Comparison of ENCODE assay signal across 8 cellular contexts in genomic region chr3:13544293-13544831, GRCh38. TPM values are rescaled to one million over a fixed set of nuclear protein-coding genes. Genes with fewer than 3 reads are reported as not detected.
DNase-seq lines count a peak whose midpoint lies in the region; ATAC-seq, FAIRE-seq and TF ChIP-seq lines count a peak whose summit lies in the region.

No MANE protein-coding gene starts in this region.

- H3K27ac ChIP-seq in upper lobe of right lung = no peak overlapping the region

- H3K36me3 ChIP-seq in mucosa of descending colon (ENCODE audit: low read depth) (no peaks in the 10 kb centered on the region), upper lobe of right lung (no peaks in the 10 kb centered on the region)

- intact Hi-C loops in mucosa of descending colon (cut with DNase I, micrococcal nuclease) (no loop called here), upper lobe of right lung (cut with DNase I) (no loop called here)

- no peaks in the 10 kb centered on the region for H3K9me3 ChIP-seq in mucosa of descending colon
- no peaks in the 10 kb centered on the region for H3K9me3 ChIP-seq in upper lobe of right lung

- DNase-seq in activated naive CD4-positive, alpha-beta T cell treated with Interleukin-2 at 50 U/mL for 16 hours = peak; percentile 40
- no peak for DNase-seq in activated naive CD4-positive, alpha-beta T cell (lab: John Stamatoyannopoulos, UW)
- peak; percentile 77 for DNase-seq in activated naive CD8-positive, alpha-beta T cell treated with anti-CD3 and anti-CD28 coated beads, Interleukin-2, amount 10 ng/mL, durations not matched to agents 7 days and 5 days
- no peak for DNase-seq in mucosa of descending colon
- peak; percentile 71 for DNase-seq in urothelium cell line (ENCODE audit: low spot score)
- DNase-seq in SKM-1 (lab: John Stamatoyannopoulos, UW; ENCODE audit: unreplicated experiment) = no peak
- DNase-seq in COR-L47 (lab: John Stamatoyannopoulos, UW) = no peak
- no peak for DNase-seq in upper lobe of right lung

- H3K4me1 ChIP-seq in mucosa of descending colon (ENCODE audit: low read depth) (no peaks in the 10 kb centered on the region), upper lobe of right lung (peaks cover 15% of the 10 kb centered on the region)

- TF ChIP-seq CTCF in mucosa of descending colon (IDR thresholded peaks at IDR 0.05) (no peak), upper lobe of right lung (IDR thresholded peaks at IDR 0.05) (no peak)

- FAIRE-seq in urothelium cell line (lab: Jason Lieb, UNC) = no peak

- H3K27me3 Mint-ChIP-seq in activated naive CD8-positive, alpha-beta T cell treated with anti-CD3 and anti-CD28 coated beads, Interleukin-2, amount 10 ng/mL, durations not matched to agents 7 days and 5 days = peaks cover 41% of the 10 kb centered on the region

- H3K4me3 ChIP-seq in mucosa of descending colon (no peak overlapping the region), upper lobe of right lung (no peak overlapping the region)

- peaks cover 8% of the 10 kb centered on the region for H3K9me3 Mint-ChIP-seq in activated naive CD8-positive, alpha-beta T cell treated with anti-CD3 and anti-CD28 coated beads, Interleukin-2, amount 10 ng/mL, durations not matched to agents 7 days and 5 days

- peak overlapping the region; percentile 44 for H3K4me3 Mint-ChIP-seq in activated naive CD8-positive, alpha-beta T cell treated with anti-CD3 and anti-CD28 coated beads, Interleukin-2, amount 10 ng/mL, durations not matched to agents 7 days and 5 days

- H3K27me3 ChIP-seq in upper lobe of right lung = peaks cover 8% of the 10 kb centered on the region

- ATAC-seq in activated naive CD8-positive, alpha-beta T cell treated with anti-CD3 and anti-CD28 coated beads, Interleukin-2, amount 10 ng/mL, durations not matched to agents 7 days and 5 days (ENCODE audit: low read depth) = peak; percentile 97
- ATAC-seq in mucosa of descending colon (peak; percentile 22), upper lobe of right lung (no peak)

- peaks cover 5% of the 10 kb centered on the region for H3K36me3 Mint-ChIP-seq in activated naive CD8-positive, alpha-beta T cell treated with anti-CD3 and anti-CD28 coated beads, Interleukin-2, amount 10 ng/mL, durations not matched to agents 7 days and 5 days

- H3K4me1 Mint-ChIP-seq in activated naive CD8-positive, alpha-beta T cell treated with anti-CD3 and anti-CD28 coated beads, Interleukin-2, amount 10 ng/mL, durations not matched to agents 7 days and 5 days = peaks cover 29% of the 10 kb centered on the region

- POLR2A ChIA-PET in activated naive CD8-positive, alpha-beta T cell treated with anti-CD3 and anti-CD28 coated beads, Interleukin-2, amount 10 ng/mL, durations not matched to agents 7 days and 5 days (lab: Charles Lee) = interaction anchor here (1.0 to 1.7 kb wide), 3 partner anchors 15 to 198 kb away, joined by 3 to 5 read pairs (median 4); no protein-coding TSS in a partner anchor

- no peak overlapping the region for H3K27ac Mint-ChIP-seq in activated naive CD8-positive, alpha-beta T cell treated with anti-CD3 and anti-CD28 coated beads, Interleukin-2, amount 10 ng/mL, durations not matched to agents 7 days and 5 days

RNA-seq across cellular contexts. Expression of gene FBLN2, which starts 4.6 kb away (rescaled TPM):
- 1 to 10 TPM; 2.6 to 2.7 TPM for total RNA-seq in activated naive CD8-positive, alpha-beta T cell treated with anti-CD3 and anti-CD28 coated beads, Interleukin-2, amount 10 ng/mL, durations not matched to agents 7 days and 5 days
- total RNA-seq in mucosa of descending colon (10 to 100 TPM; 10.2 to 48.9 (median 30.5) TPM), upper lobe of right lung (32.9 TPM)

Comparison
In these comparisons a context has a peak if more than half of its experiments do, and no peak if none do; other contexts are left out.
1. DNase-seq: peak in activated naive CD4-positive, alpha-beta T cell treated with Interleukin-2 at 50 U/mL for 16 hours (single experiment), activated naive CD8-positive, alpha-beta T cell treated with anti-CD3 and anti-CD28 coated beads, Interleukin-2, amount 10 ng/mL, durations not matched to agents 7 days and 5 days (single experiment) and urothelium cell line (single experiment); none in activated naive CD4-positive, alpha-beta T cell (0 of 4), mucosa of descending colon (0 of 3), SKM-1 (single experiment), COR-L47 (single experiment) and upper lobe of right lung (single experiment).